ENCODE assay signal across 8 cellular contexts in the genomic region with DNA sequence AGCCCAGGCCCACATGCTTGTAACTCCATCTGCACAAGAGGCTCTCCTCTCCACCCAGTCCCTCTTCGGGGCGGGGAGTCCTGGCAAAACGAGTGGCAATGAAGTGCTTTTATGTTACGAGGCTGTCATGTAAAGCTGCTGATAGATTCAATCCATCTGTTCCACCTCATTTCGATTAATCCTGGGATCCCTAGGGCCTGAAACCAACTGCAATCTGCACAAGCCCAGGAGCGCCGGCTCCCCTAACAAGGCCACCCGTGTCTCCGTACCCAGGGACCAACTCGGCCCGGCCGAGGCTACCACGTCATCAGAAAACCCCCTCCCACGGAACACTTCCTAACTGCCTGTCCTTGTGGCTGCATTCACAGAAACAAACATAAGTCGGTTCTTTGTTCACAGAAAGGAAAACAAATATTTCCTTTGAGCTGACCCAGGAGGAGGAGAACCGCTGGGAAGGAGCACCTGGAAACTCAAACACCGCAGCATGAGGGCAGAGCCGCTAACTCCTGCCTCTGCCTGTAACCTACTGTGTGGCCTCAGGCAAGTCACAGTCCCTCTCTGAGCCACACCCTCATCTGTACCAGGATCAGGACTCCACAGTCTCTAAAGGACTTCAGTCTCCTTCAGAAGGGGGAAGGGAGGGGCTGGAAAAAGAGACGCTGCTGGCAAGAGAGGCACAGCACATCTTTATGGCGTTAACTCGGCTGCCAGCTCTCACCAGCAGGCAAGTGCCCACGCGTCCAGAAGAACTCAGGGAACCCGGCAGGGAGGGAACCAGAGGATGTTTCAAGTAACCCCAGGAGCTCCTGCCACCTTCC. TPM values are rescaled to one million over a fixed set of nuclear protein-coding genes. Genes with fewer than 3 reads are reported as not detected.
A peak's percentile ranks its signal among the peaks of the same experiment; 100 is the strongest.
DNase-seq lines count a peak whose midpoint lies in the region; ATAC-seq and TF ChIP-seq lines count a peak whose summit lies in the region.

No MANE protein-coding gene starts in this region.

- H3K4me1 ChIP-seq in BE2C = peaks cover 18% of the 10 kb centered on the region

- no peaks in the 10 kb centered on the region for H3K9me3 Mint-ChIP-seq in activated CD4-positive, alpha-beta T cell treated with anti-CD3 and anti-CD28 coated beads, Interleukin-2, amount 10 ng/mL, durations not matched to agents 24 days and 14 days
- no peaks in the 10 kb centered on the region for H3K9me3 Mint-ChIP-seq in immature natural killer cell

- peak overlapping the region; percentile 62 for H3K4me3 Mint-ChIP-seq in activated CD4-positive, alpha-beta T cell treated with anti-CD3 and anti-CD28 coated beads, Interleukin-2, amount 10 ng/mL, durations not matched to agents 24 days and 14 days
- peak overlapping the region; percentile 36 to 84 (median 64) for H3K4me3 Mint-ChIP-seq in immature natural killer cell

- H3K4me3 ChIP-seq in BE2C (ENCODE audit: low read depth, low read length) = no peak overlapping the region

- DNase-seq in stimulated activated CD4-positive, alpha-beta T cell treated with anti-CD3 and anti-CD28 coated beads, Interleukin-12 subunit alpha, Interleukin-12 subunit beta, amount 100 ng/mL, for 4 hours = peak; percentile 51
- no peak for DNase-seq in stimulated activated CD4-positive, alpha-beta T cell treated with anti-CD3 and anti-CD28 coated beads, Interleukin-2, amount 100 ng/mL, for 48 hours
- peak; percentile 78 for DNase-seq in activated CD4-positive, alpha-beta T cell treated with anti-CD3 and anti-CD28 coated beads, Interleukin-2, amount 10 ng/mL, durations not matched to agents 24 days and 14 days
- DNase-seq in immature natural killer cell (no peak), ACHN (no peak), BE2C (no peak), SKM-1 treated with dmso at 0.1 percent for 144 hours (lab: John Stamatoyannopoulos, UW; ENCODE audit: unreplicated experiment) (no peak)

- no peaks in the 10 kb centered on the region for H3K36me3 ChIP-seq in BE2C

- ATAC-seq in HG02763 (IDR thresholded peaks at IDR 0.05; ENCODE audit: unreplicated experiment) = no peak

- H3K27me3 ChIP-seq in BE2C = no peaks in the 10 kb centered on the region; the same call in 1 of the 2 replicates

- H3K27me3 Mint-ChIP-seq in activated CD4-positive, alpha-beta T cell treated with anti-CD3 and anti-CD28 coated beads, Interleukin-2, amount 10 ng/mL, durations not matched to agents 24 days and 14 days = no peaks in the 10 kb centered on the region
- H3K27me3 Mint-ChIP-seq in immature natural killer cell (ENCODE audit: low read depth in 3 of 3) = peaks cover 0 to 15% (median 10%) of the 10 kb centered on the region in 3 donors

- H3K27ac Mint-ChIP-seq in activated CD4-positive, alpha-beta T cell treated with anti-CD3 and anti-CD28 coated beads, Interleukin-2, amount 10 ng/mL, durations not matched to agents 24 days and 14 days = peak overlapping the region; percentile 95
- peak overlapping the region; percentile 90 to 99 (median 96) for H3K27ac Mint-ChIP-seq in immature natural killer cell

- no peaks in the 10 kb centered on the region for H3K9me3 ChIP-seq in BE2C

- in situ Hi-C loops in ACHN (cut with HindIII; ENCODE audit: low pct_ligation_motif_present, low pct_unique_long_range_greater_than_20kb, low sequenced_read_pairs) = no loop called here

- intact Hi-C loops in activated CD4-positive, alpha-beta T cell treated with anti-CD3 and anti-CD28 coated beads, Interleukin-2, amount 10 ng/mL, durations not matched to agents 24 days and 14 days (cut with micrococcal nuclease) = no loop called here

- no peak for TF ChIP-seq CTCF in BE2C (IDR thresholded peaks at IDR 0.05; ENCODE audit: low read depth, low read length)

- H3K36me3 Mint-ChIP-seq in activated CD4-positive, alpha-beta T cell treated with anti-CD3 and anti-CD28 coated beads, Interleukin-2, amount 10 ng/mL, durations not matched to agents 24 days and 14 days (ENCODE audit: low read depth) = peaks cover 12% of the 10 kb centered on the region
- peaks cover 0 to 4% (median 0%) of the 10 kb centered on the region in 3 donors for H3K36me3 Mint-ChIP-seq in immature natural killer cell

- H3K4me1 Mint-ChIP-seq in activated CD4-positive, alpha-beta T cell treated with anti-CD3 and anti-CD28 coated beads, Interleukin-2, amount 10 ng/mL, durations not matched to agents 24 days and 14 days = peaks cover 89% of the 10 kb centered on the region
- peaks cover 98 to 100% of the 10 kb centered on the region in 2 donors for H3K4me1 Mint-ChIP-seq in immature natural killer cell

RNA-seq across cellular contexts. Expression of gene CCDC88C, which starts 47.8 kb away (rescaled TPM):
- 79.7 and 89.9 TPM in 2 replicates for total RNA-seq in activated CD4-positive, alpha-beta T cell treated with anti-CD3 and anti-CD28 coated beads, Interleukin-2, amount 10 ng/mL, durations not matched to agents 24 days and 14 days
- polyA plus RNA-seq in immature natural killer cell = 10 to 100 TPM; 19.5 to 58.2 (median 21.2) TPM
- 23.6 TPM for polyA plus RNA-seq in BE2C (2012; ENCODE audit: insufficient read depth, insufficient read length, low read depth)

Comparison
In these comparisons a context has a peak if more than half of its experiments do, and no peak if none do; other contexts are left out.
1. DNase-seq: peak in stimulated activated CD4-positive, alpha-beta T cell treated with anti-CD3 and anti-CD28 coated beads, Interleukin-12 subunit alpha, Interleukin-12 subunit beta, amount 100 ng/mL, for 4 hours (single experiment) and activated CD4-positive, alpha-beta T cell treated with anti-CD3 and anti-CD28 coated beads, Interleukin-2, amount 10 ng/mL, durations not matched to agents 24 days and 14 days (single experiment); none in stimulated activated CD4-positive, alpha-beta T cell treated with anti-CD3 and anti-CD28 coated beads, Interleukin-2, amount 100 ng/mL, for 48 hours (0 of 2), immature natural killer cell (0 of 3), ACHN (single experiment), BE2C (single experiment) and SKM-1 treated with dmso at 0.1 percent for 144 hours (single experiment).